In the genomic region with DNA sequence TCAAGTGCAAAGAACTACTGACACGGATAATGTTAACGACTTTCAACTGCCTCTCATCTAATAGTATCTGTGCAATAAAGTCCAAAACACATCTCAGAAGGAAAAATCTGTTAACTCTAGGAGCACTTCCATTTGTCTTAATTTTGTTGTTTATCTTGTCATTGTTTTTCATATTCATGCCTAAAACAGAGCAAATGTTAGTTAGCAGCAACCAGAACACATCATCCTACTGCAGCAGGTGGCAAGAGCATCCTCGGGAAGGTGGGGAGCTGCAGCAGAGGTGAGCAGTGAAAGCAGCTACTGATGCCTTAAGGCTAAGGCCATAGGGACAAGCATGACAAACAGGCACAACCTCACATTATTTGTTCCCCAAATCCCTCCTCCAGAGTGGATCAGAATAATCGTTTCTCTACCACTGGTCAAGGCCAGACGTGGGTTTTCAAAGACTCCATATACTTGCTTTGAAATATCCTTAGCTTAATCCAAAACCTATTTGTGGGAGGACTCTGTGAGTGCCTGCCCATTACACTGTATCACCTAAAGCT, we compare ENCODE assay signal across 8 cellular contexts. TPM values are rescaled to one million over a fixed set of nuclear protein-coding genes. Genes with fewer than 3 reads are reported as not detected.
DNase-seq lines count a peak whose midpoint lies in the region; ATAC-seq, FAIRE-seq and TF ChIP-seq lines count a peak whose summit lies in the region.

No MANE protein-coding gene starts in this region.

- POLR2A ChIA-PET in HepG2 (lab: Yijun Ruan, JAX) = interaction anchor here (0.5 to 2.8 kb wide), 8 partner anchors 10 to 294 kb away, joined by 3 to 66 read pairs (median 15); a partner anchor contains a TSS

- no peaks in the 10 kb centered on the region for H3K27me3 Mint-ChIP-seq in activated naive CD4-positive, alpha-beta T cell treated with anti-CD3 and anti-CD28 coated beads for 36 hours (ENCODE audit: low read depth)
- H3K27me3 Mint-ChIP-seq in activated naive CD8-positive, alpha-beta T cell treated with anti-CD3 and anti-CD28 coated beads for 36 hours = no peaks in the 10 kb centered on the region

- CTCF ChIA-PET in activated naive CD4-positive, alpha-beta T cell treated with anti-CD3 and anti-CD28 coated beads for 36 hours (lab: Charles Lee) = interaction anchor here (0.9 to 3.4 kb wide), 11 partner anchors 9 to 400 kb away, joined by 3 to 18 read pairs (median 4); no protein-coding TSS in a partner anchor
- CTCF ChIA-PET in HepG2 (lab: Yijun Ruan, JAX; ENCODE audit: low intra/inter-chr PET ratio, low total read pairs) = no interaction called here

- H3K27ac ChIP-seq in HepG2 (ENCODE audit: extremely low read length, insufficient read depth, low read length) (peak overlapping the region; percentile 94), upper lobe of left lung (peak overlapping the region in 3 of 4 donors; percentile 91 to 97 (median 95))

- H3K9me3 ChIP-seq in HepG2 (ENCODE audit: low read length) = no peaks in the 10 kb centered on the region
- H3K9me3 ChIP-seq in upper lobe of left lung = no peaks in the 10 kb centered on the region

- H3K4me2 ChIP-seq in HepG2 (ENCODE audit: low read depth, low read length) = peak overlapping the region; percentile 85

- H3K4me3 ChIP-seq in HepG2 (replicated peaks in 1 of 3; ENCODE audit: insufficient read depth in 1 of 3, low read depth in 2 of 3, low read length in 3 of 3) = peak overlapping the region; percentile 88 to 98 (median 88)
- H3K4me3 ChIP-seq in upper lobe of left lung = peak overlapping the region; percentile 66 to 90 (median 74)

- intact Hi-C loops in activated naive CD4-positive, alpha-beta T cell treated with anti-CD3 and anti-CD28 coated beads for 36 hours (cut with micrococcal nuclease) = loop anchor here (2.0 to 10.0 kb wide), 5 partner anchors 77 to 1495 kb away; a partner anchor contains a TSS
- intact Hi-C loops in HepG2 (cut with micrococcal nuclease; ENCODE audit: unreplicated experiment) = loop anchor here (5.0 kb wide), 2 partner anchors 170 to 190 kb away; a partner anchor contains a TSS

- TF ChIP-seq EP300 in HepG2 (IDR thresholded peaks at IDR 0.05; ENCODE audit: low read depth in 2 of 2, low read length in 2 of 2) (no peak), HepG2 (CRISPR knock-in tag; IDR thresholded peaks at IDR 0.05; ENCODE audit: borderline replicate concordance) (no peak), upper lobe of left lung (IDR thresholded peaks at IDR 0.05) (no peak)

- H3K27me3 ChIP-seq in HepG2 (ENCODE audit: control insufficient read depth in 1 of 2, insufficient read depth in 2 of 2, low read length in 2 of 2) (no peaks in the 10 kb centered on the region; a peak in 1 of 5 replicates), upper lobe of left lung (no peaks in the 10 kb centered on the region)

- WGBS in HepG2 (ENCODE audit: low lambda C conversion rate) = 2% methylated on average over 5 of the region's 5 CpGs
- 29 to 43% methylated on average over 5 of the region's 5 CpGs for WGBS in upper lobe of left lung, 2 donors

- peaks cover 57% of the 10 kb centered on the region for H3K4me1 ChIP-seq in HepG2 (ENCODE audit: insufficient read depth, low read length)
- H3K4me1 ChIP-seq in upper lobe of left lung = peaks cover 9 to 46% (median 29%) of the 10 kb centered on the region in 4 donors

- FAIRE-seq in HepG2 (lab: Jason Lieb, UNC) (peak; percentile 57), frontal cortex (lab: Jason Lieb, UNC) (no peak)

- no peak for ATAC-seq in HepG2
- no peak for ATAC-seq in upper lobe of left lung (ENCODE audit: low FRiP score in 2 of 2)

- TF ChIP-seq CTCF in HepG2 (CRISPR knock-in tag; IDR thresholded peaks at IDR 0.05) (no peak), upper lobe of left lung (IDR thresholded peaks at IDR 0.05) (no peak)

- TF ChIP-seq POLR2A in HepG2 (IDR thresholded peaks at IDR 0.05; ENCODE audit: insufficient read depth in 1 of 2, low read depth in 2 of 2, low read length in 2 of 2) (0 out of 4 replicates have a peak, but pooled peaks of 1 of the 2 experiments have one; percentile 31), upper lobe of left lung (IDR thresholded peaks at IDR 0.05) (no peak)

- H3K36me3 Mint-ChIP-seq in activated naive CD4-positive, alpha-beta T cell treated with anti-CD3 and anti-CD28 coated beads for 36 hours (ENCODE audit: low read depth) = peaks cover 38% of the 10 kb centered on the region
- peaks cover 22% of the 10 kb centered on the region for H3K36me3 Mint-ChIP-seq in activated naive CD8-positive, alpha-beta T cell treated with anti-CD3 and anti-CD28 coated beads for 36 hours

- BruUV-seq in HepG2 (replicated peaks; lab: Mats Ljungman, UMichigan) = no TSS peak

- H3K36me3 ChIP-seq in HepG2 (replicated peaks in 1 of 2; ENCODE audit: control insufficient read depth in 1 of 2, insufficient read depth in 2 of 2, low read length in 2 of 2) = peaks cover 0 to 3% of the 10 kb centered on the region in 2 experiments; a peak in 3 of 5 replicates
- H3K36me3 ChIP-seq in upper lobe of left lung = peaks cover 0 to 4% (median 0%) of the 10 kb centered on the region in 4 donors

- peaks cover 67% of the 10 kb centered on the region for H3K79me2 ChIP-seq in HepG2 (ENCODE audit: insufficient read depth, low read length)

- peaks cover 58% of the 10 kb centered on the region for H4K20me1 ChIP-seq in HepG2 (ENCODE audit: insufficient read depth, low read length)

- DNase-seq in activated naive CD4-positive, alpha-beta T cell treated with anti-CD3 and anti-CD28 coated beads for 36 hours = no peak
- DNase-seq in activated naive CD4-positive, alpha-beta T cell treated with anti-CD3 and anti-CD28 coated beads, Interleukin-2, amount 50 U/mL, for 16 hours = no peak
- DNase-seq in activated naive CD8-positive, alpha-beta T cell treated with anti-CD3 and anti-CD28 coated beads for 36 hours = no peak
- DNase-seq in HepG2 (ENCODE audit: low spot score) (no peak), upper lobe of left lung (no peak), frontal cortex (ENCODE audit: low spot score in 2 of 2) (no peak)
- no peak for DNase-seq in stimulated activated CD4-positive, alpha-beta T cell treated with anti-CD3 and anti-CD28 coated beads, Interleukin-2, amount 100 ng/mL, for 24 hours
- DNase-seq in stimulated activated CD4-positive, alpha-beta T cell treated with anti-CD3 and anti-CD28 coated beads, Interleukin-4, amount 100 ng/mL, for 4 hours = no peak

- no peak overlapping the region for H2AFZ ChIP-seq in HepG2 (ENCODE audit: low read length)

- peak overlapping the region; percentile 97 for H3K9ac ChIP-seq in HepG2 (ENCODE audit: insufficient read depth, low read depth, low read length)

- peak overlapping the region; percentile 99 for H3K4me3 Mint-ChIP-seq in activated naive CD4-positive, alpha-beta T cell treated with anti-CD3 and anti-CD28 coated beads for 36 hours
- peak overlapping the region; percentile 90 for H3K4me3 Mint-ChIP-seq in activated naive CD8-positive, alpha-beta T cell treated with anti-CD3 and anti-CD28 coated beads for 36 hours

- H3K9me3 Mint-ChIP-seq in activated naive CD4-positive, alpha-beta T cell treated with anti-CD3 and anti-CD28 coated beads for 36 hours = peaks cover 10% of the 10 kb centered on the region
- peaks cover 9% of the 10 kb centered on the region for H3K9me3 Mint-ChIP-seq in activated naive CD8-positive, alpha-beta T cell treated with anti-CD3 and anti-CD28 coated beads for 36 hours

- H3K27ac Mint-ChIP-seq in activated naive CD4-positive, alpha-beta T cell treated with anti-CD3 and anti-CD28 coated beads for 36 hours = peak overlapping the region; percentile 98
- H3K27ac Mint-ChIP-seq in activated naive CD8-positive, alpha-beta T cell treated with anti-CD3 and anti-CD28 coated beads for 36 hours = peak overlapping the region; percentile 96

- no peak for TF ChIP-seq RAD21 in HepG2 (CRISPR knock-in tag; IDR thresholded peaks at IDR 0.05)

- peaks cover 82% of the 10 kb centered on the region for H3K4me1 Mint-ChIP-seq in activated naive CD4-positive, alpha-beta T cell treated with anti-CD3 and anti-CD28 coated beads for 36 hours (ENCODE audit: low read depth)
- H3K4me1 Mint-ChIP-seq in activated naive CD8-positive, alpha-beta T cell treated with anti-CD3 and anti-CD28 coated beads for 36 hours = peaks cover 60% of the 10 kb centered on the region

- in situ Hi-C loops in HepG2 (cut with HindIII; ENCODE audit: extremely low pct_ligation_motif_present, low pct_unique_long_range_greater_than_20kb) = no loop called here

TF ChIP-seq in HepG2, 621 proteins besides CTCF, POLR2A, EP300 and RAD21 (continues in another document):
- TF ChIP-seq SOX5 (CRISPR knock-in tag; IDR thresholded peaks at IDR 0.05; ENCODE audit: borderline replicate concordance) = no peak
- TF ChIP-seq SIN3A (IDR thresholded peaks at IDR 0.05; ENCODE audit: borderline replicate concordance, low read depth, low read length) = 0 out of 2 replicates have a peak, but pooled peaks have one; percentile 45
- TF ChIP-seq XBP1 (CRISPR knock-in tag; IDR thresholded peaks at IDR 0.05) = 0 out of 2 replicates have a peak, but pooled peaks have one; percentile 23

RNA-seq across cellular contexts. Expression of a gene that starts 1.1 kb away (rescaled TPM):
- 100 to 1,000 TPM; 105 TPM for total RNA-seq in activated naive CD4-positive, alpha-beta T cell treated with anti-CD3 and anti-CD28 coated beads for 36 hours
- 10 to 100 TPM; 58.4 to 60.2 TPM for total RNA-seq in activated naive CD8-positive, alpha-beta T cell treated with anti-CD3 and anti-CD28 coated beads for 36 hours
- total RNA-seq in HepG2 (2016; rRNA removed; fragmentation: Illumina TruSeq; extraction: Trizol) = 318 and 569 TPM in 2 replicates
- total RNA-seq in HepG2 (2016; cell fraction: cytosol; rRNA removed; fragmentation: Illumina TruSeq; extraction: Trizol; ENCODE audit: low read depth) = 102 and 103 TPM in 2 replicates
- 324 and 538 TPM in 2 replicates for total RNA-seq in HepG2 (2016; cell fraction: insoluble cytoplasmic fraction; rRNA removed; fragmentation: Illumina TruSeq; extraction: Trizol)
- 88.2 and 99.0 TPM in 2 replicates for total RNA-seq in HepG2 (2016; cell fraction: membrane; rRNA removed; fragmentation: Illumina TruSeq; extraction: Trizol)
- total RNA-seq in HepG2 (2016; cell fraction: nucleus; rRNA removed; fragmentation: Illumina TruSeq; extraction: Trizol) = 264 and 285 TPM in 2 replicates
- polyA plus RNA-seq in HepG2 (2011; rRNA removed) = 56.8 and 102 TPM in 2 replicates
- polyA plus RNA-seq in HepG2 (2011; cell fraction: cytosol; rRNA removed) = 18.1 and 55.8 TPM in 2 replicates
- polyA plus RNA-seq in HepG2 (2011; cell fraction: nucleus; rRNA removed) = 66.5 and 148 TPM in 2 replicates
- polyA plus RNA-seq in HepG2 (2012) = 234 and 245 TPM in 2 replicates
- 9.1 and 11.3 TPM in 2 replicates for polyA plus RNA-seq in HepG2 (2016; cell fraction: cytosol; fragmentation: Illumina TruSeq; extraction: Trizol; ENCODE audit: low read depth)
- polyA plus RNA-seq in HepG2 (2016; cell fraction: insoluble cytoplasmic fraction; fragmentation: Illumina TruSeq; extraction: Trizol; ENCODE audit: low read depth) = 406 and 419 TPM in 2 replicates
- 30.9 and 36.1 TPM in 2 replicates for polyA plus RNA-seq in HepG2 (2016; cell fraction: membrane; fragmentation: Illumina TruSeq; extraction: Trizol; ENCODE audit: low read depth)
- 378 and 389 TPM in 2 replicates for polyA plus RNA-seq in HepG2 (2016; cell fraction: nucleus; fragmentation: Illumina TruSeq; extraction: Trizol; ENCODE audit: insufficient read depth, low read depth)
- polyA minus RNA-seq in HepG2 (2011; rRNA and poly(A)+ RNA removed; ENCODE audit: low replicate concordance) = 22.2 and 53.8 TPM in 2 replicates
- 57.9 and 117 TPM in 2 replicates for polyA minus RNA-seq in HepG2 (2011; cell fraction: cytosol; rRNA and poly(A)+ RNA removed)
- polyA minus RNA-seq in HepG2 (2011; cell fraction: nucleus; rRNA and poly(A)+ RNA removed) = 197 and 349 TPM in 2 replicates
- total RNA-seq in upper lobe of left lung = 100 to 1,000 TPM in 3 of 6 donors, 10 to 100 TPM in 3; 47.1 to 174 (median 107) TPM
- total RNA-seq in frontal cortex = 620 TPM
